In the genomic region with DNA sequence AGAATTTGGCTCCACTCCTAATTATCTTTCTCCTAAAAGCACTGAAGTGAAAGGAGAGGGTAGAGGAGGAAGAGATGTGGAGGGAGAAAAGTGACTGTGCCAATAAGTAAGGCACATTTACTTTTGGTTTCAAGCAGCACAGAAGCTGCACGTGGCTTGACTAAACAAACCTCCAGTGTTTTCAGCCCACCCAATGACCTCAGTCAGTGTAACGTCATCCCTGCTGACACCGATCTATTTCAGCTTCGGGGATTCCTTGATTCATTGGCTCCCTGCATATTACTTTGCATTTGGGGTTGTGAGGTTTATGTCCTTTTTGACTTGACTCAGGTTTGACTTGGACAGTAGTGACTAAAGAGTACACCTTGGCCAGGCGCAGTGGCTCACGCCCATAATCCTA, we compare ENCODE assay signal across 15 cellular contexts. TPM values are rescaled to one million over a fixed set of nuclear protein-coding genes. Genes with fewer than 3 reads are reported as not detected.
A peak's percentile ranks its signal among the peaks of the same experiment; 100 is the strongest.
DNase-seq lines count a peak whose midpoint lies in the region; ATAC-seq and TF ChIP-seq lines count a peak whose summit lies in the region.
"Had no signal": no experiment of that assay in that cellular context is flagged by ENCODE, and none has a peak within 500 bp of the region (broad histone marks: within the 10 kb centered on the region; RNA-seq: fewer than 3 reads in every experiment).

No MANE protein-coding gene starts in this region.

- peak; percentile 19 for DNase-seq in stimulated activated CD4-positive, alpha-beta T cell treated with anti-CD3 and anti-CD28 coated beads, Interleukin-1b, Interleukin-23, amount 100 ng/mL, for 48 hours
- DNase-seq in stimulated activated CD4-positive, alpha-beta T cell treated with anti-CD3 and anti-CD28 coated beads, Interleukin-15, amount 100 ng/mL, for 24 hours: no peak
- peak in 1 of 2 donors; percentile 19 for DNase-seq in heart right ventricle
- DNase-seq in CD8-positive, alpha-beta memory T cell: no peak
- no peak for DNase-seq in foreskin keratinocyte
- no peak for DNase-seq in stimulated activated CD4-positive, alpha-beta T cell treated with anti-CD3 and anti-CD28 coated beads, Interleukin-12 subunit alpha, Interleukin-12 subunit beta, amount 100 ng/mL, for 4 hours
- DNase-seq: activated CD4-positive, CD25-positive, alpha-beta regulatory T cell treated with anti-CD3 and anti-CD28 coated beads, Interleukin-2, amount 50 U/mL, for 72 hours; activated effector memory CD4-positive, alpha-beta T cell treated with anti-CD3 and anti-CD28 coated beads, Interleukin-2, amount 50 U/mL, for 16 hours; stimulated activated CD4-positive, alpha-beta T cell treated with anti-CD3 and anti-CD28 coated beads, Interleukin-2, amount 100 ng/mL, for 24 hours; SW 1271 had no signal

- ATAC-seq in HG03575 (IDR thresholded peaks at IDR 0.05; ENCODE audit: extremely low read depth, insufficient number of reproducible peaks, low FRiP score, unreplicated experiment) (peak; percentile 64), heart right ventricle (peak in 5 of 8 donors; percentile 35 to 65 (median 49)), GM21447 (IDR thresholded peaks at IDR 0.05; ENCODE audit: unreplicated experiment) (no peak), foreskin keratinocyte (no peak)

- peaks cover 26 to 54% (median 47%) of the 10 kb centered on the region in 3 donors for H3K4me1 Mint-ChIP-seq in CD8-positive, alpha-beta memory T cell
- H3K4me1 Mint-ChIP-seq: mesothelial cell of epicardium had no signal

- H3K4me1 ChIP-seq in heart right ventricle (peaks cover 0 to 40% (median 15%) of the 10 kb centered on the region in 9 donors), foreskin keratinocyte (no peaks in the 10 kb centered on the region)
- H3K4me1 ChIP-seq in CD8-positive, alpha-beta memory T cell (ENCODE audit: insufficient read depth, low read length): no peaks in the 10 kb centered on the region
- H3K4me1 ChIP-seq: breast epithelium had no signal

- no peak overlapping the region for H3K27ac ChIP-seq in heart right ventricle
- H3K27ac ChIP-seq in CD8-positive, alpha-beta memory T cell (ENCODE audit: low read depth, low read length): no peak overlapping the region
- no peak overlapping the region for H3K27ac ChIP-seq in foreskin keratinocyte
- H3K27ac ChIP-seq: breast epithelium, parathyroid adenoma had no signal

- POLR2A ChIA-PET in CD8-positive, alpha-beta memory T cell (lab: Charles Lee): no interaction called here

- intact Hi-C loops in heart right ventricle (cut with DNase I): no loop called here

- no peak for TF ChIP-seq CTCF in heart right ventricle (IDR thresholded peaks at IDR 0.05)
- TF ChIP-seq CTCF in foreskin keratinocyte (conservative IDR thresholded peaks at IDR 0.05): no peak

- peaks cover 2 to 53% (median 2%) of the 10 kb centered on the region in 3 donors for H3K36me3 Mint-ChIP-seq in CD8-positive, alpha-beta memory T cell

- no peak overlapping the region for H3K4me3 ChIP-seq in heart right ventricle
- H3K4me3 ChIP-seq in CD8-positive, alpha-beta memory T cell (ENCODE audit: low read length): no peak overlapping the region
- H3K4me3 ChIP-seq: breast epithelium had no signal

- WGBS in heart right ventricle, 2 donors: 75 to 85% methylated on average over 6 of the region's 6 CpGs

- no peaks in the 10 kb centered on the region for H3K27me3 Mint-ChIP-seq in CD8-positive, alpha-beta memory T cell

- H3K27me3 ChIP-seq in heart right ventricle (no peaks in the 10 kb centered on the region), foreskin keratinocyte (no peaks in the 10 kb centered on the region)
- no peaks in the 10 kb centered on the region for H3K27me3 ChIP-seq in CD8-positive, alpha-beta memory T cell (ENCODE audit: insufficient read depth, low read length, poor library complexity, severe bottlenecking)
- H3K27me3 ChIP-seq: breast epithelium had no signal

- no peaks in the 10 kb centered on the region for H3K9me3 ChIP-seq in heart right ventricle
- H3K9me3 ChIP-seq in CD8-positive, alpha-beta memory T cell (ENCODE audit: low read length): no peaks in the 10 kb centered on the region
- H3K9me3 ChIP-seq: breast epithelium had no signal

- H3K9me3 Mint-ChIP-seq in CD8-positive, alpha-beta memory T cell: no peaks in the 10 kb centered on the region
- H3K9me3 Mint-ChIP-seq: mesothelial cell of epicardium had no signal

- no peak overlapping the region for H3K4me3 Mint-ChIP-seq in CD8-positive, alpha-beta memory T cell
- H3K4me3 Mint-ChIP-seq: mesothelial cell of epicardium had no signal

- CTCF ChIA-PET in CD8-positive, alpha-beta memory T cell (lab: Charles Lee): no interaction called here

- H3K36me3 ChIP-seq in heart right ventricle: peaks cover 0 to 21% (median 4%) of the 10 kb centered on the region in 9 donors
- peaks cover 4% of the 10 kb centered on the region for H3K36me3 ChIP-seq in CD8-positive, alpha-beta memory T cell (ENCODE audit: insufficient read depth, low read length)
- H3K36me3 ChIP-seq: breast epithelium had no signal

- H3K27ac Mint-ChIP-seq in CD8-positive, alpha-beta memory T cell: peak overlapping the region in 4 of 8 donors; percentile 10 to 55 (median 44)
- H3K27ac Mint-ChIP-seq: mesothelial cell of epicardium had no signal

RNA-seq across cellular contexts. Expression of a gene that starts 35.6 kb away (rescaled TPM):
- under 1 TPM in 8 of 10 donors, not detected in 2; 0.12 to 0.42 (median 0.22) TPM for total RNA-seq in heart right ventricle
- under 1 TPM; 0.07 to 0.29 TPM for polyA plus RNA-seq in heart right ventricle
- under 1 TPM; 0.40 to 0.70 TPM for total RNA-seq in CD8-positive, alpha-beta memory T cell
- polyA plus RNA-seq in CD8-positive, alpha-beta memory T cell: 0.20 TPM
- total RNA-seq in foreskin keratinocyte: 0.07 and 0.14 TPM in 2 replicates
- polyA plus RNA-seq in foreskin keratinocyte: 0.04 TPM in 1 of 2 replicates, not detected in the other

RNA-seq across cellular contexts. Expression of a gene that starts 35.7 kb away (rescaled TPM):
- total RNA-seq in heart right ventricle: 10 to 100 TPM; 13.4 to 20.6 (median 16.8) TPM
- polyA plus RNA-seq in heart right ventricle: 10 to 100 TPM in 1 of 2 donors, 1 to 10 TPM in 1; 9.5 to 40.5 TPM
- 10 to 100 TPM; 39.2 to 39.5 TPM for total RNA-seq in CD8-positive, alpha-beta memory T cell
- polyA plus RNA-seq in CD8-positive, alpha-beta memory T cell: 63.9 TPM
- 26.6 and 27.8 TPM in 2 replicates for total RNA-seq in foreskin keratinocyte
- polyA plus RNA-seq in foreskin keratinocyte: 13.1 and 14.9 TPM in 2 replicates

Comparison
In these comparisons a context has a peak if more than half of its experiments do, and no peak if none do; other contexts are left out.
1. ATAC-seq: peak in HG03575 (single experiment) and heart right ventricle (5 of 8); none in GM21447 (single experiment) and foreskin keratinocyte (single experiment).